In genomic region chr1:179026813-179027664, GRCh38 we compare ENCODE assay signal across 8 cellular contexts. TPM values are rescaled to one million over a fixed set of nuclear protein-coding genes. Genes with fewer than 3 reads are reported as not detected.
DNase-seq lines count a peak whose midpoint lies in the region; ATAC-seq, FAIRE-seq and TF ChIP-seq lines count a peak whose summit lies in the region.

No MANE protein-coding gene starts in this region.

- peaks cover 34% of the 10 kb centered on the region for H4K20me1 ChIP-seq in astrocyte (ENCODE audit: insufficient read depth, low read length)

- no peak for FAIRE-seq in astrocyte (lab: Jason Lieb, UNC)

- H3K9me3 ChIP-seq in astrocyte (ENCODE audit: insufficient read depth, low read depth, low read length) (no peaks in the 10 kb centered on the region), tibial nerve (no peaks in the 10 kb centered on the region)

- CTCF ChIA-PET in activated naive CD4-positive, alpha-beta T cell treated with anti-CD3 and anti-CD28 coated beads for 36 hours (lab: Charles Lee): interaction anchor here (0.6 to 0.9 kb wide), 3 partner anchors 12 to 928 kb away, joined by 3 to 4 read pairs (median 3); no protein-coding TSS in a partner anchor

- H3K4me1 ChIP-seq in astrocyte (ENCODE audit: insufficient read depth, low read length): peaks cover 9% of the 10 kb centered on the region
- H3K4me1 ChIP-seq in tibial nerve: peaks cover 0 to 77% (median 25%) of the 10 kb centered on the region in 4 donors

- H3K9ac ChIP-seq in astrocyte (ENCODE audit: low read length): peak overlapping the region; percentile 89

- no peak for ATAC-seq in GM21786 (IDR thresholded peaks at IDR 0.05; ENCODE audit: unreplicated experiment)

- peaks cover 51% of the 10 kb centered on the region for H3K4me1 Mint-ChIP-seq in activated naive CD4-positive, alpha-beta T cell treated with anti-CD3 and anti-CD28 coated beads for 36 hours (ENCODE audit: low read depth)
- peaks cover 23% of the 10 kb centered on the region for H3K4me1 Mint-ChIP-seq in astrocyte (ENCODE audit: low read depth, unreplicated experiment)

- no peak for DNase-seq in activated naive CD4-positive, alpha-beta T cell treated with anti-CD3 and anti-CD28 coated beads for 36 hours
- DNase-seq in activated naive CD4-positive, alpha-beta T cell treated with Interleukin-2 at 50 U/mL for 16 hours: no peak
- DNase-seq in astrocyte (ENCODE audit: low read depth): no peak
- DNase-seq in lower leg skin (ENCODE audit: low spot score in 2 of 2): no peak
- no peak for DNase-seq in tibial nerve (ENCODE audit: low spot score in 2 of 2)
- no peak for DNase-seq in AML-193 (lab: John Stamatoyannopoulos, UW)
- no peak for DNase-seq in NK-92 treated with Interleukin-12 subunit alpha and Interleukin-12 subunit beta, amount 100 ng/mL, for 24 hours (lab: John Stamatoyannopoulos, UW)

- intact Hi-C loops in activated naive CD4-positive, alpha-beta T cell treated with anti-CD3 and anti-CD28 coated beads for 36 hours (cut with micrococcal nuclease): loop anchor here (1.0 to 5.0 kb wide), 5 partner anchors 7 to 855 kb away; partner anchors contain the start of genes RALGPS2 and TOR1AIP1
- intact Hi-C loops in lower leg skin (cut with DNase I; ENCODE audit: low total_unique reads): no loop called here

- peak overlapping the region; percentile 82 for H2AFZ ChIP-seq in astrocyte (ENCODE audit: low read depth, low read length)

- peaks cover 59% of the 10 kb centered on the region for H3K79me2 ChIP-seq in astrocyte (ENCODE audit: insufficient read depth, low read length)

- H3K4me3 ChIP-seq in astrocyte (ENCODE audit: insufficient read depth, low read depth, low read length) (peak overlapping the region; percentile 75), lower leg skin (ENCODE audit: low read depth, poor library complexity, severe bottlenecking) (peak overlapping the region; percentile 94), tibial nerve (peak overlapping the region; percentile 91 to 99 (median 96))

- no peaks in the 10 kb centered on the region for H3K36me3 Mint-ChIP-seq in activated naive CD4-positive, alpha-beta T cell treated with anti-CD3 and anti-CD28 coated beads for 36 hours (ENCODE audit: low read depth)
- no peaks in the 10 kb centered on the region for H3K36me3 Mint-ChIP-seq in astrocyte (ENCODE audit: low read depth, unreplicated experiment)

- TF ChIP-seq EP300 in tibial nerve (IDR thresholded peaks at IDR 0.05): no peak

- 15 to 18% methylated on average over 11 of the region's 11 CpGs for WGBS in lower leg skin, 2 donors
- 14% methylated on average over 11 of the region's 11 CpGs for WGBS in tibial nerve, 2 donors

- H3K9me3 Mint-ChIP-seq in activated naive CD4-positive, alpha-beta T cell treated with anti-CD3 and anti-CD28 coated beads for 36 hours: no peaks in the 10 kb centered on the region
- no peaks in the 10 kb centered on the region for H3K9me3 Mint-ChIP-seq in astrocyte (ENCODE audit: unreplicated experiment)

- TF ChIP-seq POLR2A in lower leg skin (IDR thresholded peaks at IDR 0.05): no peak
- no peak for TF ChIP-seq POLR2A in tibial nerve (IDR thresholded peaks at IDR 0.05)

- peaks cover 3% of the 10 kb centered on the region for H3K27me3 ChIP-seq in astrocyte (ENCODE audit: insufficient read depth, low read length)
- no peaks in the 10 kb centered on the region for H3K27me3 ChIP-seq in tibial nerve

- H3K36me3 ChIP-seq in astrocyte (ENCODE audit: insufficient read depth, low read length): no peaks in the 10 kb centered on the region
- no peaks in the 10 kb centered on the region for H3K36me3 ChIP-seq in tibial nerve

- H3K4me2 ChIP-seq in astrocyte (ENCODE audit: low read length): peak overlapping the region; percentile 93

- TF ChIP-seq CTCF in astrocyte (IDR thresholded peaks at IDR 0.05; ENCODE audit: insufficient read depth, low read depth, low read length) (no peak), lower leg skin (IDR thresholded peaks at IDR 0.05) (no peak), tibial nerve (IDR thresholded peaks at IDR 0.05) (no peak)

- H3K27ac ChIP-seq in astrocyte (ENCODE audit: low read depth, low read length): peak overlapping the region; percentile 71
- H3K27ac ChIP-seq in tibial nerve: peak overlapping the region; percentile 92 to 98 (median 96)

- H3K27me3 Mint-ChIP-seq in activated naive CD4-positive, alpha-beta T cell treated with anti-CD3 and anti-CD28 coated beads for 36 hours (ENCODE audit: low read depth): no peaks in the 10 kb centered on the region
- H3K27me3 Mint-ChIP-seq in astrocyte (ENCODE audit: low read depth, unreplicated experiment): peaks cover 4% of the 10 kb centered on the region

- H3K27ac Mint-ChIP-seq in activated naive CD4-positive, alpha-beta T cell treated with anti-CD3 and anti-CD28 coated beads for 36 hours: peak overlapping the region; percentile 78
- peak overlapping the region; percentile 60 for H3K27ac Mint-ChIP-seq in astrocyte (ENCODE audit: unreplicated experiment)

- peak overlapping the region; percentile 85 for H3K4me3 Mint-ChIP-seq in activated naive CD4-positive, alpha-beta T cell treated with anti-CD3 and anti-CD28 coated beads for 36 hours
- H3K4me3 Mint-ChIP-seq in astrocyte (ENCODE audit: unreplicated experiment): peak overlapping the region; percentile 97

RNA-seq across cellular contexts. Expression of gene FAM20B, which starts 1.3 kb away (rescaled TPM):
- 10 to 100 TPM; 35.1 to 36.1 TPM for total RNA-seq in activated naive CD4-positive, alpha-beta T cell treated with anti-CD3 and anti-CD28 coated beads for 36 hours
- total RNA-seq in astrocyte (34.0 and 39.8 TPM in 2 replicates), lower leg skin (10 to 100 TPM; 16.7 to 25.2 (median 20.3) TPM), tibial nerve (10 to 100 TPM; 39.6 to 60.3 (median 51.6) TPM)

RNA-seq across cellular contexts. Expression of gene TOR3A, which starts 54.8 kb away (rescaled TPM):
- 10 to 100 TPM; 35.8 to 39.2 TPM for total RNA-seq in activated naive CD4-positive, alpha-beta T cell treated with anti-CD3 and anti-CD28 coated beads for 36 hours
- total RNA-seq in astrocyte (14.5 and 16.8 TPM in 2 replicates), lower leg skin (10 to 100 TPM; 27.0 to 55.8 (median 48.2) TPM), tibial nerve (100 to 1,000 TPM in 1 of 4 donors, 10 to 100 TPM in 3; 72.1 to 115 (median 83.3) TPM)
